In genomic region chr14:34895277-34895676, GRCh38 we compare ENCODE assay signal across 19 cellular contexts. TPM values are rescaled to one million over a fixed set of nuclear protein-coding genes. Genes with fewer than 3 reads are reported as not detected.
DNase-seq lines count a peak whose midpoint lies in the region; ATAC-seq, FAIRE-seq and TF ChIP-seq lines count a peak whose summit lies in the region.
"Had no signal": no experiment of that assay in that cellular context is flagged by ENCODE, and none has a peak within 500 bp of the region (broad histone marks: within the 10 kb centered on the region; RNA-seq: fewer than 3 reads in every experiment).

No MANE protein-coding gene starts in this region.

- no peaks in the 10 kb centered on the region for H3K9me3 ChIP-seq in K562 (replicated peaks; ENCODE audit: control insufficient read depth, insufficient read depth, low read depth, low read length)
- H3K9me3 ChIP-seq in iPS-18a (ENCODE audit: control insufficient read depth, low read depth, low read length), result no peaks in the 10 kb centered on the region
- no peaks in the 10 kb centered on the region for H3K9me3 ChIP-seq in T-helper 17 cell (ENCODE audit: control insufficient read depth, low read length, poor library complexity, severe bottlenecking)
- H3K9me3 ChIP-seq: BLaER1 treated with 17β-estradiol and CSF1 and Interleukin-3, amounts not matched to agents 10 nM and 100 nM had no signal

- H3K4me3 Mint-ChIP-seq in GM23338 (peak overlapping the region; percentile 5; the same call in 1 of the 3 replicates), T-helper 17 cell (no peak overlapping the region)
- H3K4me3 Mint-ChIP-seq: B cell; CD8-positive, alpha-beta T cell; HFFc6 had no signal

- H3K4me1 ChIP-seq in GM23338 (ENCODE audit: insufficient read depth), result peaks cover 13% of the 10 kb centered on the region
- H3K4me1 ChIP-seq in K562 (replicated peaks in 1 of 2; ENCODE audit: control insufficient read depth in 2 of 2, insufficient read depth in 2 of 2, low read length in 2 of 2), result no peaks in the 10 kb centered on the region
- H3K4me1 ChIP-seq in iPS-18a (ENCODE audit: control insufficient read depth, low read depth, low read length), result peaks cover 11% of the 10 kb centered on the region
- H3K4me1 ChIP-seq: BLaER1 treated with 17β-estradiol and CSF1 and Interleukin-3, amounts not matched to agents 10 nM and 100 nM had no signal

- no peak overlapping the region for H3K9ac ChIP-seq in K562 (ENCODE audit: insufficient read depth in 1 of 2, low read depth in 2 of 2, low read length in 2 of 2)
- H3K9ac ChIP-seq in iPS-18a (ENCODE audit: low read length), result no peak overlapping the region
- H3K9ac ChIP-seq: BLaER1 treated with 17β-estradiol and CSF1 and Interleukin-3, amounts not matched to agents 10 nM and 100 nM had no signal

- H3K4me3 ChIP-seq in GM23338 (0 out of 2 replicates have a peak overlapping the region, but pooled peaks have one; percentile 29), K562 (no peak overlapping the region), iPS-18a (ENCODE audit: low read length) (peak overlapping the region; percentile 30)
- H3K4me3 ChIP-seq: BLaER1 treated with 17β-estradiol and CSF1 and Interleukin-3, amounts not matched to agents 10 nM and 100 nM had no signal

- no peaks in the 10 kb centered on the region for H3F3A ChIP-seq in GM23338 (replicated peaks; ENCODE audit: low read depth)

- no peaks in the 10 kb centered on the region for H3K9me2 ChIP-seq in GM23338 (ENCODE audit: insufficient read depth)

- no peaks in the 10 kb centered on the region for H4K20me1 ChIP-seq in GM23338 (replicated peaks; ENCODE audit: insufficient read depth)
- H4K20me1 ChIP-seq in K562 (replicated peaks; ENCODE audit: control insufficient read depth, insufficient read depth, low read length), result no peaks in the 10 kb centered on the region
- H4K20me1 ChIP-seq: BLaER1 treated with 17β-estradiol and CSF1 and Interleukin-3, amounts not matched to agents 10 nM and 100 nM had no signal

- H3K9me3 Mint-ChIP-seq in GM23338, result no peaks in the 10 kb centered on the region
- H3K9me3 Mint-ChIP-seq: CD8-positive, alpha-beta T cell; HFFc6; IgD-negative memory B cell had no signal

- H3K36me3 ChIP-seq in GM23338 (ENCODE audit: insufficient read depth) (no peaks in the 10 kb centered on the region), K562 (ENCODE audit: control insufficient read depth, insufficient read depth, low read length) (no peaks in the 10 kb centered on the region), iPS-18a (ENCODE audit: control insufficient read depth, low read depth, low read length) (no peaks in the 10 kb centered on the region)
- H3K36me3 ChIP-seq: BLaER1 treated with 17β-estradiol and CSF1 and Interleukin-3, amounts not matched to agents 10 nM and 100 nM had no signal

- H3K27me3 ChIP-seq in GM23338 (ENCODE audit: insufficient read depth) (no peaks in the 10 kb centered on the region), K562 (ENCODE audit: control insufficient read depth in 2 of 2, insufficient read depth in 2 of 2, low read length in 2 of 2) (no peaks in the 10 kb centered on the region), iPS-18a (ENCODE audit: control insufficient read depth, insufficient read depth, low read length) (no peaks in the 10 kb centered on the region)
- H3K27me3 ChIP-seq: BLaER1 treated with 17β-estradiol and CSF1 and Interleukin-3, amounts not matched to agents 10 nM and 100 nM had no signal

- peak; percentile 12 for DNase-seq in GM23338 (ENCODE audit: low spot score)
- DNase-seq in K562 (ENCODE audit: extremely low read depth in 1 of 4, low spot score in 3 of 4), result no peak
- DNase-seq in activated T-cell treated with anti-CD3 and anti-CD28 coated beads, Interleukin-2, amount 50 U/mL, for 1 hour, result no peak
- no peak for DNase-seq in T-helper 17 cell
- DNase-seq: 8988T; Calu3; CD8-positive, alpha-beta T cell; DMS79 treated with DMSO at 0.1 percent for 48 hours; GF-D8; HFFc6 had no signal

- H3K4me2 ChIP-seq in GM23338 (peak overlapping the region; percentile 48), K562 (ENCODE audit: insufficient read depth, low read length) (no peak overlapping the region)
- H3K4me2 ChIP-seq: BLaER1 treated with 17β-estradiol and CSF1 and Interleukin-3, amounts not matched to agents 10 nM and 100 nM had no signal

- TF ChIP-seq CTCF in GM23338 (conservative IDR thresholded peaks at IDR 0.05; ENCODE audit: low read depth in 2 of 2) (no peak), K562 (IDR thresholded peaks at IDR 0.05 in 2 of 3, conservative IDR thresholded peaks at IDR 0.05 in 1 of 3; ENCODE audit: insufficient read depth in 2 of 3, low read depth in 1 of 3, low read length in 3 of 3) (no peak)

- CTCF ChIA-PET in K562 (lab: Yijun Ruan, JAX; ENCODE audit: low intra/inter-chr PET ratio), result no interaction called here

- no peak for TF ChIP-seq RAD21 in K562 (CRISPR knock-in tag; conservative IDR thresholded peaks at IDR 0.05 in 1 of 2, IDR thresholded peaks at IDR 0.05 in 1 of 2)

- H3K9me1 ChIP-seq in K562 (ENCODE audit: control insufficient read depth, insufficient read depth, low read length), result no peaks in the 10 kb centered on the region

- ATAC-seq in GM23338 (peak; percentile 62), K562 (no peak), GM21786 (IDR thresholded peaks at IDR 0.05; ENCODE audit: unreplicated experiment) (no peak), T-helper 17 cell (no peak), HG03469 (IDR thresholded peaks at IDR 0.05; ENCODE audit: unreplicated experiment) (no peak)
- ATAC-seq: CD8-positive, alpha-beta T cell; HCT116; HepG2 had no signal

- H3K27ac ChIP-seq in GM23338 (ENCODE audit: low read depth) (no peak overlapping the region), K562 (ENCODE audit: extremely low read depth, low read depth, low read length) (no peak overlapping the region), iPS-18a (ENCODE audit: low read length) (no peak overlapping the region)
- H3K27ac ChIP-seq: BLaER1 treated with 17β-estradiol and CSF1 and Interleukin-3, amounts not matched to agents 10 nM and 100 nM had no signal

- peak; percentile 37 for FAIRE-seq in K562 (lab: Jason Lieb, UNC)
- FAIRE-seq: H54, HepG2 had no signal

- POLR2A ChIA-PET in K562 (lab: Yijun Ruan, JAX), result interaction anchor here (1.3 kb wide), 1 partner anchor 34 kb away, joined by 3 read pairs; no protein-coding TSS in a partner anchor

- H2AFZ ChIP-seq in GM23338 (no peak overlapping the region), K562 (ENCODE audit: low read depth, low read length) (no peak overlapping the region)

- in situ Hi-C loops in K562 (cut with MboI), result no loop called here

- intact Hi-C loops in K562 (cut with micrococcal nuclease), result no loop called here

- H3K79me2 ChIP-seq in GM23338 (replicated peaks; ENCODE audit: insufficient read depth) (no peaks in the 10 kb centered on the region), K562 (ENCODE audit: control insufficient read depth, insufficient read depth, low read length) (no peaks in the 10 kb centered on the region)

- no TSS peak for BruUV-seq in K562 (replicated peaks; lab: Mats Ljungman, UMichigan)

- H3K4me1 Mint-ChIP-seq in GM23338 (peaks cover 12% of the 10 kb centered on the region), T-helper 17 cell (peaks cover 5% of the 10 kb centered on the region)

- 46% methylated on average over 3 of the region's 3 CpGs for WGBS in K562 (ENCODE audit: insufficient coverage, low coverage, missing lambda C conversion rate)

- H3K27ac Mint-ChIP-seq in GM23338, result no peak overlapping the region
- no peak overlapping the region for H3K27ac Mint-ChIP-seq in T-helper 17 cell
- H3K27ac Mint-ChIP-seq: B cell; CD8-positive, alpha-beta T cell; HFFc6; IgD-negative memory B cell had no signal

- no peak for TF ChIP-seq POLR2A in K562 (conservative IDR thresholded peaks at IDR 0.05)

- TF ChIP-seq EP300 in K562 (IDR thresholded peaks at IDR 0.05; ENCODE audit: low read length), result no peak

- H3K27me3 Mint-ChIP-seq in GM23338 (ENCODE audit: insufficient read depth, low read depth, poor library complexity), result peaks cover 6% of the 10 kb centered on the region
- no peaks in the 10 kb centered on the region for H3K27me3 Mint-ChIP-seq in T-helper 17 cell
- H3K27me3 Mint-ChIP-seq: B cell, IgD-negative memory B cell had no signal

- H3K36me3 Mint-ChIP-seq in GM23338 (ENCODE audit: low read depth) (no peaks in the 10 kb centered on the region), T-helper 17 cell (ENCODE audit: low read depth) (no peaks in the 10 kb centered on the region)
- H3K36me3 Mint-ChIP-seq: CD8-positive, alpha-beta T cell had no signal

TF ChIP-seq in GM23338, 12 proteins besides CTCF, POLR2A, EP300 and RAD21 (continues in another document):
- TF ChIP-seq CREB1 (CRISPR knock-in tag; IDR thresholded peaks at IDR 0.05; ENCODE audit: low read depth) (no peak), EZH2phosphoT487 (IDR thresholded peaks at IDR 0.05; ENCODE audit: unreplicated experiment) (no peak), POLR2AphosphoS5 (IDR thresholded peaks at IDR 0.05; ENCODE audit: low read depth) (no peak), STAT1 (IDR thresholded peaks at IDR 0.05; ENCODE audit: unreplicated experiment) (no peak)

RNA-seq across cellular contexts. Expression of gene BAZ1A, which starts 20.1 kb away (rescaled TPM):
- 21.8 and 24.2 TPM in 2 replicates for total RNA-seq in GM23338 (2014; rRNA removed; shearing (Covaris generic))
- polyA plus RNA-seq in GM23338 (2016; fragmentation: Nextera tagmentation; extraction: Ambion mirVana), result 24.1 and 26.8 TPM in 2 replicates
- 25.3 and 90.1 TPM in 2 replicates for total RNA-seq in K562 (2011; cell fraction: chromatin; rRNA removed; ENCODE audit: low replicate concordance)
- total RNA-seq in K562 (2011; cell fraction: nucleolus; rRNA removed), result 11.5 and 18.0 TPM in 2 replicates
- 31.5 and 39.1 TPM in 2 replicates for total RNA-seq in K562 (2011; cell fraction: nucleoplasm; rRNA removed)
- total RNA-seq in K562 (2014; rRNA removed), result 39.1 and 41.3 TPM in 2 replicates
- 64.4 and 77.5 TPM in 2 replicates for total RNA-seq in K562 (2014; rRNA removed; fragmentation: Illumina TruSeq; extraction: Trizol)
- 59.9 and 71.2 TPM in 2 replicates for total RNA-seq in K562 (2015; rRNA removed; fragmentation: Illumina TruSeq; extraction: Trizol)
- total RNA-seq in K562 (2021), result 31.0 and 36.0 TPM in 2 replicates
- 31.2 and 43.8 TPM in 2 replicates for polyA plus RNA-seq in K562 (2011; rRNA removed)
- polyA plus RNA-seq in K562 (2011; cell fraction: cytosol; rRNA removed), result 7.2 and 10.8 TPM in 2 replicates
- polyA plus RNA-seq in K562 (2011; cell fraction: nucleus; rRNA removed), result 14.1 and 17.0 TPM in 2 replicates
- polyA plus RNA-seq in K562 (2012), result 17.6 and 27.0 TPM in 2 replicates
- polyA plus RNA-seq in K562 (2014; fragmentation: Illumina TruSeq; extraction: Trizol), result 42.3 and 51.5 TPM in 2 replicates
- 10 to 100 TPM; 22.0 to 23.6 TPM for polyA plus RNA-seq in K562 (2014; fragmentation: Nextera tagmentation; extraction: Ambion mirVana)
- polyA plus RNA-seq in K562 (2014; rRNA removed), result 31.0 and 37.9 TPM in 2 replicates
- polyA minus RNA-seq in K562 (2011; rRNA and poly(A)+ RNA removed), result 54.2 and 72.7 TPM in 2 replicates
- 20.6 and 32.6 TPM in 2 replicates for polyA minus RNA-seq in K562 (2011; cell fraction: cytosol; rRNA and poly(A)+ RNA removed)
- 14.7 and 20.2 TPM in 2 replicates for polyA minus RNA-seq in K562 (2011; cell fraction: nucleus; rRNA and poly(A)+ RNA removed)
- 10 to 100 TPM; 44.7 to 51.7 TPM for total RNA-seq in T-helper 17 cell
